8 cellular contexts compared by ENCODE assay signal in the genomic region with DNA sequence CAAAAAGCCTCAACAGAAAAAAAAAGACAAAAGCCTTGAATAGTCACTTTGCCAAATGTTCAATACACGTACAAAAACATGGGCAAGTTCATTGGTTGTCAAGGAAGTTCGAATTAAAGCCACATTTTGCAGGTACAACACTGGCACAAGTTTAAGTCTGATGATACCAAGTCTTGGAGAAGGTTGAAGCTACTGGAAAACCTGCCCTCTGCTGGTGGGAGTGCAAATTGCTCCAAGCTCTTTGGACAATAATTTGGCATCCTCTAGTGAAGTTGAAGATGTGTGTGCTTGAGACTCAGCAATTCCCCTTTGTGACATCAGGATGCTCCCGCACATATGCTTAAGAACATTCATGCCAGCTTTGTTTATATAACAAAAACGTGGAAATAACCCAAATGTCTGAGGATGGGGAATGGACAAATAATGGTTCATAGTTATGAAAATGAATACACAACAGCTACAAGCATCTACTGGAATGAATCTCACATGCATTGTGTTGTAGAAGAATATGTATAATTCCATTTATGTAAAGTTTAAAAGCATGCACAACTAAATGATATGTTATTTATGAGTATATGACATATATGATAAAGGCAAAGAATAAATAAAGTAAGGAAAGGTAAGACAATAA.
DNase-seq lines count a peak whose midpoint lies in the region; ATAC-seq and TF ChIP-seq lines count a peak whose summit lies in the region.

No MANE protein-coding gene starts in this region.

- TF ChIP-seq CTCF in SK-N-SH (IDR thresholded peaks at IDR 0.05) = peak; percentile 81

- no peaks in the 10 kb centered on the region for H3K9me3 Mint-ChIP-seq in activated naive CD8-positive, alpha-beta T cell treated with anti-CD3 and anti-CD28 coated beads, Interleukin-2, amount 10 ng/mL, durations not matched to agents 7 days and 5 days

- WGBS in SK-N-SH (ENCODE audit: low lambda C conversion rate) = 6% methylated on average over 4 of the region's 4 CpGs

- no peak overlapping the region for H3K9ac ChIP-seq in SK-N-SH

- ATAC-seq in HG03469 (IDR thresholded peaks at IDR 0.05; ENCODE audit: unreplicated experiment) (peak; percentile 58), GM19397 (IDR thresholded peaks at IDR 0.05; ENCODE audit: unreplicated experiment) (no peak)
- no peak for ATAC-seq in activated naive CD8-positive, alpha-beta T cell treated with anti-CD3 and anti-CD28 coated beads, Interleukin-2, amount 10 ng/mL, durations not matched to agents 7 days and 5 days (ENCODE audit: low read depth)

- no peak for TF ChIP-seq EP300 in SK-N-SH (IDR thresholded peaks at IDR 0.05; ENCODE audit: borderline replicate concordance in 1 of 2, low read depth in 1 of 2, low read length in 1 of 2)

- no peak overlapping the region for H2AFZ ChIP-seq in SK-N-SH (ENCODE audit: low read depth)

- CTCF ChIA-PET in SK-N-SH (lab: Yijun Ruan, JAX) = interaction anchor here (0.6 to 1.9 kb wide), 31 partner anchors 8 to 687 kb away, joined by 3 to 10 read pairs (median 4); no protein-coding TSS in a partner anchor

- TF ChIP-seq RAD21 in SK-N-SH (IDR thresholded peaks at IDR 0.05; ENCODE audit: low read length) = peak; percentile 75

- H3F3A ChIP-seq in SK-N-SH (replicated peaks; ENCODE audit: insufficient read depth) = no peaks in the 10 kb centered on the region

- no peaks in the 10 kb centered on the region for H3K9me2 ChIP-seq in SK-N-SH

- H3K4me3 ChIP-seq in SK-N-SH (ENCODE audit: low read depth in 2 of 2, low read length in 1 of 2) = no peak overlapping the region; a peak in 1 of 4 replicates

- H3K27me3 ChIP-seq in SK-N-SH (ENCODE audit: insufficient read depth) = no peaks in the 10 kb centered on the region

- H3K27ac ChIP-seq in SK-N-SH (ENCODE audit: low read depth in 2 of 2, low read length in 1 of 2) = no peak overlapping the region

- DNase-seq in NCI-H1436 (lab: John Stamatoyannopoulos, UW) (peak; percentile 32), NCI-H1436 treated with DMSO at 0.1 percent for 48 hours (lab: John Stamatoyannopoulos, UW) (no peak), SK-N-SH (peak; percentile 30), iPS-NIHi7 (ENCODE audit: extremely low spot score) (peak; percentile 52)
- peak; percentile 48 for DNase-seq in activated naive CD8-positive, alpha-beta T cell treated with anti-CD3 and anti-CD28 coated beads, Interleukin-2, amount 10 ng/mL, durations not matched to agents 7 days and 5 days
- DNase-seq in stimulated activated CD4-positive, alpha-beta T cell treated with anti-CD3 and anti-CD28 coated beads, Interleukin-2, amount 100 ng/mL, for 24 hours = peak; percentile 69 to 71

- H3K36me3 Mint-ChIP-seq in activated naive CD8-positive, alpha-beta T cell treated with anti-CD3 and anti-CD28 coated beads, Interleukin-2, amount 10 ng/mL, durations not matched to agents 7 days and 5 days = no peaks in the 10 kb centered on the region

- POLR2A ChIA-PET in SK-N-SH (lab: Yijun Ruan, JAX) = no interaction called here
- POLR2A ChIA-PET in activated naive CD8-positive, alpha-beta T cell treated with anti-CD3 and anti-CD28 coated beads, Interleukin-2, amount 10 ng/mL, durations not matched to agents 7 days and 5 days (lab: Charles Lee) = no interaction called here

- no peak overlapping the region for H3K27ac Mint-ChIP-seq in activated naive CD8-positive, alpha-beta T cell treated with anti-CD3 and anti-CD28 coated beads, Interleukin-2, amount 10 ng/mL, durations not matched to agents 7 days and 5 days

- no peaks in the 10 kb centered on the region for H3K9me3 ChIP-seq in SK-N-SH

- H3K4me3 Mint-ChIP-seq in activated naive CD8-positive, alpha-beta T cell treated with anti-CD3 and anti-CD28 coated beads, Interleukin-2, amount 10 ng/mL, durations not matched to agents 7 days and 5 days = no peak overlapping the region

- H3K4me1 ChIP-seq in SK-N-SH (ENCODE audit: control insufficient read depth in 1 of 2, insufficient read depth in 2 of 2, low read depth in 1 of 2, low read length in 1 of 2) = no peaks in the 10 kb centered on the region; a peak in 1 of 4 replicates

- no peaks in the 10 kb centered on the region for H4K20me1 ChIP-seq in SK-N-SH (ENCODE audit: insufficient read depth)

- H3K4me2 ChIP-seq in SK-N-SH = no peak overlapping the region

- no peaks in the 10 kb centered on the region for H3K79me2 ChIP-seq in SK-N-SH (ENCODE audit: insufficient read depth)

- peaks cover 2% of the 10 kb centered on the region for H3K27me3 Mint-ChIP-seq in activated naive CD8-positive, alpha-beta T cell treated with anti-CD3 and anti-CD28 coated beads, Interleukin-2, amount 10 ng/mL, durations not matched to agents 7 days and 5 days

- H3K4me1 Mint-ChIP-seq in activated naive CD8-positive, alpha-beta T cell treated with anti-CD3 and anti-CD28 coated beads, Interleukin-2, amount 10 ng/mL, durations not matched to agents 7 days and 5 days = no peaks in the 10 kb centered on the region

- no peaks in the 10 kb centered on the region for H3K36me3 ChIP-seq in SK-N-SH (replicated peaks in 1 of 2; ENCODE audit: control insufficient read depth in 1 of 2, insufficient read depth in 2 of 2, low read length in 1 of 2)

TF ChIP-seq in SK-N-SH, 30 proteins besides CTCF, POLR2A, EP300 and RAD21:
- TF ChIP-seq RXRA (IDR thresholded peaks at IDR 0.05; ENCODE audit: borderline replicate concordance, low read depth) (no peak), SMC3 (IDR thresholded peaks at IDR 0.05; ENCODE audit: low read depth, low read length) (peak; percentile 78), MEF2A (IDR thresholded peaks at IDR 0.05; ENCODE audit: borderline replicate concordance, low read depth) (no peak), JUND (IDR thresholded peaks at IDR 0.05) (no peak)
- TF ChIP-seq, protein P1, sequence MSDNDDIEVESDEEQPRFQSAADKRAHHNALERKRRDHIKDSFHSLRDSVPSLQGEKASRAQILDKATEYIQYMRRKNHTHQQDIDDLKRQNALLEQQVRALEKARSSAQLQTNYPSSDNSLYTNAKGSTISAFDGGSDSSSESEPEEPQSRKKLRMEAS (IDR thresholded peaks at IDR 0.05; ENCODE audit: low read depth) = no peak
